In genomic region chr2:62871506-62871905, GRCh38 we compare ENCODE assay signal across 23 cellular contexts.
"Had no signal": no experiment of that assay in that cellular context is flagged by ENCODE, and none has a peak within 500 bp of the region (broad histone marks: within the 10 kb centered on the region; RNA-seq: fewer than 3 reads in every experiment).

No MANE protein-coding gene starts in this region.

- H3K9me3 ChIP-seq: prostate gland had no signal

- H3K27me3 ChIP-seq: ascending aorta, spleen, suprapubic skin, upper lobe of left lung had no signal

- H3K4me3 Mint-ChIP-seq: activated CD4-positive, alpha-beta memory T cell treated with anti-CD3 and anti-CD28 coated beads, Interleukin-2, amount 10 ng/mL, durations not matched to agents 7 days and 5 days; activated CD4-positive, alpha-beta T cell treated with anti-CD3 and anti-CD28 coated beads for 36 hours; activated naive CD8-positive, alpha-beta T cell treated with anti-CD3 and anti-CD28 coated beads, Interleukin-2, amount 10 ng/mL, durations not matched to agents 7 days and 5 days; memory B cell; nephron; T-cell had no signal

- H3K36me3 ChIP-seq: prostate gland had no signal

- ATAC-seq: activated CD4-positive, alpha-beta T cell treated with anti-CD3 and anti-CD28 coated beads for 36 hours; sciatic nerve; T-cell had no signal

- H3K4me1 ChIP-seq: ascending aorta, prostate gland, spleen, suprapubic skin, upper lobe of left lung had no signal

- H3K27ac ChIP-seq: ascending aorta, prostate gland, spleen, suprapubic skin, upper lobe of left lung, VCaP had no signal

- H3K27ac Mint-ChIP-seq: activated CD4-positive, alpha-beta memory T cell treated with anti-CD3 and anti-CD28 coated beads, Interleukin-2, amount 10 ng/mL, durations not matched to agents 7 days and 5 days; activated CD4-positive, alpha-beta T cell treated with anti-CD3 and anti-CD28 coated beads for 36 hours; activated naive CD8-positive, alpha-beta T cell treated with anti-CD3 and anti-CD28 coated beads, Interleukin-2, amount 10 ng/mL, durations not matched to agents 7 days and 5 days; memory B cell; nephron; T-cell had no signal

- H3K27me3 Mint-ChIP-seq: activated CD4-positive, alpha-beta memory T cell treated with anti-CD3 and anti-CD28 coated beads, Interleukin-2, amount 10 ng/mL, durations not matched to agents 7 days and 5 days; activated CD4-positive, alpha-beta T cell treated with anti-CD3 and anti-CD28 coated beads for 36 hours; activated naive CD8-positive, alpha-beta T cell treated with anti-CD3 and anti-CD28 coated beads, Interleukin-2, amount 10 ng/mL, durations not matched to agents 7 days and 5 days; memory B cell; T-cell had no signal

- H3K4me1 Mint-ChIP-seq: memory B cell, nephron, T-cell had no signal

- H3K4me3 ChIP-seq: ascending aorta, prostate gland, spleen, suprapubic skin, upper lobe of left lung had no signal

- DNase-seq: activated CD4-positive, alpha-beta memory T cell treated with anti-CD3 and anti-CD28 coated beads, Interleukin-2, amount 10 ng/mL, durations not matched to agents 7 days and 5 days; activated CD4-positive, alpha-beta T cell treated with anti-CD3 and anti-CD28 coated beads for 36 hours; activated gamma-delta T cell treated with Interleukin-2 at 50 U/mL for 16 hours; activated naive CD8-positive, alpha-beta T cell treated with anti-CD3 and anti-CD28 coated beads, Interleukin-2, amount 10 ng/mL, durations not matched to agents 7 days and 5 days; activated T-cell treated with anti-CD3 and anti-CD28 coated beads, Interleukin-2, amount 50 U/mL, for 48 hours; cortex of kidney; effector memory CD4-positive, alpha-beta T cell; erythroblast; foreskin fibroblast; glutamatergic neuron; occipital lobe; spleen; stimulated activated CD4-positive, alpha-beta T cell treated with anti-CD3 and anti-CD28 coated beads, Interleukin-2, amount 100 ng/mL, for 24 hours; stimulated activated naive CD4-positive, alpha-beta T cell; T-cell; upper lobe of left lung had no signal
